In the genomic region with DNA sequence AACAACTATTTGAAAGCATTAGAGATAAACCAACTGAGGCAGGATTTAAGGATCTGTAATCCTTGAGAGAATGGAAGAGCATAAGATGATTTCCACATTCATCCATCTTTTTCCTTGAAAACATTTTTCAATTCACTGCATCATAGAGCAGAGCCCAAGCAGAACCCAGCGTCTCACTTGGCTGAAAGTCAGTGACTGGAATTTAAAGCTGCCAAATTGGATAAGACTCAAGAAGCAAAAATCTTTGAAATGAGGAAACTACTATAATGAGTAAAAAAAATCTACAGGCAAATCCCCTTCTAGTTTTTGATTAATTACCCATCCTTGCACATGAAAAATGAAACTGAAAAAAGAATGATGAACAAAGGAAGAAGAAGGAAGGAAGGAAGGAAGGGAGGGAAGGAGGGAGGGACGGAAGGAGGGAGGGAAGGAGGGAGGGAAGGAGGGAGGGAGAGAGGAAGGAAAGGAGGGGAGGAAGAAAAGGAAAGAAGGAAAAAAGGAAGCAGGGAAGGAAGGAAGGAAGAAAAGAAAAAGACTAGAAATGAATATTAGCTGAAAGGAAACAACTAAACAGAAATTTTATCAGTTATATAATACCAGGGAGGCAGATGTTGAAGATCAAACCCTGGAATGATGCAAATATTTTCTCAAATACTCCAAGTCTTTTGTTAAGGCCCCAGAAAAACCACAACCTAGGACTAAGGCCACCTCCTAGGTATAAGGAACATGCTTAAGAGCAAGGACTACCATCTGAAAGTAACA, we compare ENCODE assay signal across 16 cellular contexts.
DNase-seq lines count a peak whose midpoint lies in the region; ATAC-seq and TF ChIP-seq lines count a peak whose summit lies in the region.
"Had no signal": no experiment of that assay in that cellular context is flagged by ENCODE, and none has a peak within 500 bp of the region (broad histone marks: within the 10 kb centered on the region; RNA-seq: fewer than 3 reads in every experiment).

No MANE protein-coding gene starts in this region.

- H3K79me2 ChIP-seq in smooth muscle cell (ENCODE audit: low read depth), result no peaks in the 10 kb centered on the region

- H2AFZ ChIP-seq in smooth muscle cell (ENCODE audit: low read depth), result peak overlapping the region; percentile 2

- intact Hi-C loops in left ventricle myocardium superior (cut with micrococcal nuclease), result no loop called here

- no peak overlapping the region for H3K4me3 ChIP-seq in smooth muscle cell

- H3K4me2 ChIP-seq in smooth muscle cell, result peak overlapping the region; percentile 0

- H3K27ac ChIP-seq in smooth muscle cell (ENCODE audit: low read depth), result no peak overlapping the region

- H3F3A ChIP-seq in smooth muscle cell (ENCODE audit: low read depth), result peaks cover 2% of the 10 kb centered on the region

- H3K36me3 ChIP-seq in smooth muscle cell (ENCODE audit: low read depth), result no peaks in the 10 kb centered on the region

- no peaks in the 10 kb centered on the region for H3K27me3 ChIP-seq in smooth muscle cell (ENCODE audit: low read depth)

- TF ChIP-seq CTCF in smooth muscle cell (IDR thresholded peaks at IDR 0.05; ENCODE audit: borderline replicate concordance, insufficient read depth, poor library complexity, severe bottlenecking), result no peak

- DNase-seq in HCEC 1CT (peak; percentile 59), amniotic epithelial cell (ENCODE audit: low read depth) (peak; percentile 91), fibroblast of the conjunctiva (ENCODE audit: low read depth) (peak; percentile 33), smooth muscle cell (lab: John Stamatoyannopoulos, UW; ENCODE audit: unreplicated experiment) (no peak), left ventricle myocardium superior (no peak), DMS79 (lab: John Stamatoyannopoulos, UW) (no peak)
- DNase-seq: activated gamma-delta T cell treated with Interleukin-2 at 50 U/mL for 16 hours; aorta; DMS79 treated with DMSO at 0.1 percent for 48 hours; foreskin melanocyte; naive thymus-derived CD8-positive, alpha-beta T cell; NCI-H1092; Right ventricle myocardium superior; stimulated activated CD4-positive, alpha-beta T cell treated with anti-CD3 and anti-CD28 coated beads, Interleukin-1b, Interleukin-23, amount 100 ng/mL, for 48 hours; T-helper 2 cell had no signal

- H3K9me3 ChIP-seq in smooth muscle cell (replicated peaks; ENCODE audit: low read depth), result no peaks in the 10 kb centered on the region

- H3K4me1 ChIP-seq in smooth muscle cell (ENCODE audit: low read depth), result no peaks in the 10 kb centered on the region

- no peak overlapping the region for H3K9ac ChIP-seq in smooth muscle cell (ENCODE audit: low read depth)

- 37% methylated on average over 2 of the region's 2 CpGs for WGBS in smooth muscle cell (ENCODE audit: low lambda C conversion rate)

- ATAC-seq in HG02763 (IDR thresholded peaks at IDR 0.05; ENCODE audit: unreplicated experiment), result no peak
- ATAC-seq in left ventricle myocardium superior, result no peak
- ATAC-seq: naive thymus-derived CD8-positive, alpha-beta T cell had no signal

- H4K20me1 ChIP-seq in smooth muscle cell (ENCODE audit: low read depth), result no peaks in the 10 kb centered on the region

Comparison
In these comparisons a context has a peak if more than half of its experiments do, and no peak if none do; other contexts are left out.
1. DNase-seq: peak in HCEC 1CT (single experiment), amniotic epithelial cell (single experiment) and fibroblast of the conjunctiva (single experiment); none in smooth muscle cell (single experiment), left ventricle myocardium superior (single experiment) and DMS79 (single experiment).